ENCODE assay signal across 8 cellular contexts in genomic region chr3:138833908-138834358, GRCh38. TPM values are rescaled to one million over a fixed set of nuclear protein-coding genes. Genes with fewer than 3 reads are reported as not detected.
DNase-seq lines count a peak whose midpoint lies in the region; ATAC-seq and TF ChIP-seq lines count a peak whose summit lies in the region.

No MANE protein-coding gene starts in this region.

- H3K4me3 Mint-ChIP-seq in effector memory CD8-positive, alpha-beta T cell, result peak overlapping the region; percentile 95 to 98

- H3K4me3 ChIP-seq in upper lobe of left lung, result peak overlapping the region; percentile 29 to 92 (median 88)

- H3K27me3 ChIP-seq in upper lobe of left lung, result no peaks in the 10 kb centered on the region

- H3K36me3 Mint-ChIP-seq in effector memory CD8-positive, alpha-beta T cell (ENCODE audit: insufficient read depth), result peaks cover 28% of the 10 kb centered on the region

- H3K4me1 Mint-ChIP-seq in effector memory CD8-positive, alpha-beta T cell (ENCODE audit: low read depth in 2 of 2), result peaks cover 20 to 31% of the 10 kb centered on the region in 2 donors

- ATAC-seq in HG03135 (IDR thresholded peaks at IDR 0.05; ENCODE audit: unreplicated experiment), result peak; percentile 7
- ATAC-seq in SK-N-SH treated with all-trans-retinoic acid at 6 μM for 48 hours, result peak; percentile 39
- ATAC-seq in effector memory CD8-positive, alpha-beta T cell (replicated peaks), result no peak
- peak in 1 of 2 donors; percentile 1 for ATAC-seq in upper lobe of left lung (ENCODE audit: low FRiP score in 2 of 2)

- WGBS in upper lobe of left lung, 2 donors, result 0 to 1% methylated on average over 7 to 19 of the region's 19 CpGs

- H3K9me3 ChIP-seq in upper lobe of left lung, result no peaks in the 10 kb centered on the region

- TF ChIP-seq EP300 in upper lobe of left lung (IDR thresholded peaks at IDR 0.05), result no peak

- no peaks in the 10 kb centered on the region for H3K9me3 Mint-ChIP-seq in effector memory CD8-positive, alpha-beta T cell

- peak in 1 of 6 experiments; percentile 38 for TF ChIP-seq CTCF in upper lobe of left lung (IDR thresholded peaks at IDR 0.05)

- peaks cover 13 to 25% (median 15%) of the 10 kb centered on the region in 4 donors for H3K4me1 ChIP-seq in upper lobe of left lung

- TF ChIP-seq POLR2A in upper lobe of left lung (IDR thresholded peaks at IDR 0.05), result no peak

- DNase-seq in activated T-cell treated with anti-CD3 and anti-CD28 coated beads for 24 hours (ENCODE audit: low read depth) (peak; percentile 2), middle frontal gyrus (ENCODE audit: extremely low spot score, low spot score) (peak; percentile 3), upper lobe of left lung (no peak), RPMI8226 (no peak)
- no peak for DNase-seq in activated T-cell treated with anti-CD3 and anti-CD28 coated beads, Interleukin-2, amount 50 U/mL, for 1 hour
- DNase-seq in effector memory CD8-positive, alpha-beta T cell, result peak in 1 of 3 experiments; percentile 4

- H3K27me3 Mint-ChIP-seq in effector memory CD8-positive, alpha-beta T cell, result no peaks in the 10 kb centered on the region

- peak overlapping the region; percentile 92 to 97 (median 94) for H3K27ac ChIP-seq in upper lobe of left lung

- peak overlapping the region; percentile 86 to 97 for H3K27ac Mint-ChIP-seq in effector memory CD8-positive, alpha-beta T cell

- no peaks in the 10 kb centered on the region for H3K36me3 ChIP-seq in upper lobe of left lung

TF ChIP-seq in SK-N-SH treated with all-trans-retinoic acid at 6 μM for 48 hours, 23 proteins besides CTCF, POLR2A, EP300 and RAD21:
- TF ChIP-seq ZNF565 (CRISPR knock-in tag; conservative IDR thresholded peaks at IDR 0.05; ENCODE audit: low read depth) (no peak), SNAI2 (CRISPR knock-in tag; IDR thresholded peaks at IDR 0.05) (no peak), ZC3H10 (CRISPR knock-in tag; IDR thresholded peaks at IDR 0.05) (no peak), TCF4 (CRISPR knock-in tag; IDR thresholded peaks at IDR 0.05; ENCODE audit: borderline replicate concordance) (no peak), ARNTL (CRISPR knock-in tag; IDR thresholded peaks at IDR 0.05; ENCODE audit: borderline replicate concordance, low read depth) (no peak), CSDC2 (CRISPR knock-in tag; IDR thresholded peaks at IDR 0.05) (no peak), CSRNP3 (CRISPR knock-in tag; IDR thresholded peaks at IDR 0.05) (no peak), TSHZ2 (CRISPR knock-in tag; IDR thresholded peaks at IDR 0.05) (no peak), ZFP3 (CRISPR knock-in tag; IDR thresholded peaks at IDR 0.05) (no peak), GLIS3 (CRISPR knock-in tag; IDR thresholded peaks at IDR 0.05) (no peak), TOX (CRISPR knock-in tag; IDR thresholded peaks at IDR 0.05; ENCODE audit: borderline replicate concordance) (no peak), POU6F1 (CRISPR knock-in tag; IDR thresholded peaks at IDR 0.05; ENCODE audit: borderline replicate concordance, low read depth) (no peak), ISL1 (CRISPR knock-in tag; IDR thresholded peaks at IDR 0.05) (no peak), BACH2 (CRISPR knock-in tag; IDR thresholded peaks at IDR 0.05; ENCODE audit: borderline replicate concordance) (no peak), RARB (CRISPR knock-in tag; IDR thresholded peaks at IDR 0.05) (no peak), ZFP30 (CRISPR knock-in tag; IDR thresholded peaks at IDR 0.05) (no peak), CREB5 (CRISPR knock-in tag; IDR thresholded peaks at IDR 0.05; ENCODE audit: low read depth) (no peak), ZNF70 (CRISPR knock-in tag; IDR thresholded peaks at IDR 0.05) (no peak), ESRRG (CRISPR knock-in tag; IDR thresholded peaks at IDR 0.05) (no peak)

RNA-seq across cellular contexts. Expression of gene PIK3CB, which starts 0.8 kb away (rescaled TPM):
- total RNA-seq in upper lobe of left lung, result 10 to 100 TPM; 26.1 to 77.2 (median 40.6) TPM

Comparison
In these comparisons a context has a peak if more than half of its experiments do, and no peak if none do; other contexts are left out.
1. DNase-seq: peak in activated T-cell treated with anti-CD3 and anti-CD28 coated beads for 24 hours (single experiment) and middle frontal gyrus (single experiment); none in activated T-cell treated with anti-CD3 and anti-CD28 coated beads, Interleukin-2, amount 50 U/mL, for 1 hour (single experiment), upper lobe of left lung (0 of 2) and RPMI8226 (single experiment).